14 cellular contexts compared by ENCODE assay signal in genomic region chr9:86705474-86705873, GRCh38.
"Had no signal": no experiment of that assay in that cellular context is flagged by ENCODE, and none has a peak within 500 bp of the region (broad histone marks: within the 10 kb centered on the region; RNA-seq: fewer than 3 reads in every experiment).

No MANE protein-coding gene starts in this region.

- H3K27ac Mint-ChIP-seq: activated CD8-positive, alpha-beta T cell treated with anti-CD3 and anti-CD28 coated beads for 36 hours; activated naive CD4-positive, alpha-beta T cell treated with anti-CD3 and anti-CD28 coated beads, Interleukin-2, amount 50 U/mL, for 72 hours; stimulated activated naive CD8-positive, alpha-beta T cell treated with anti-CD3 and anti-CD28 coated beads, Interleukin-15, Interleukin-2, amounts not matched to agents 100 ng/mL and 50 ng/mL, for 24 hours; type B pancreatic cell; WTC11 had no signal

- H3K36me3 Mint-ChIP-seq: activated naive CD4-positive, alpha-beta T cell treated with anti-CD3 and anti-CD28 coated beads, Interleukin-2, amount 50 U/mL, for 72 hours; brain; type B pancreatic cell; WTC11 had no signal

- H3K27me3 Mint-ChIP-seq: stimulated activated naive CD8-positive, alpha-beta T cell treated with anti-CD3 and anti-CD28 coated beads, Interleukin-15, Interleukin-2, amounts not matched to agents 100 ng/mL and 50 ng/mL, for 24 hours; type B pancreatic cell had no signal

- H3K4me3 ChIP-seq: dorsolateral prefrontal cortex, ovary, right lobe of liver had no signal

- H3K4me1 ChIP-seq: right lobe of liver had no signal

- DNase-seq: activated CD4-positive, alpha-beta T cell treated with anti-CD3 and anti-CD28 coated beads for 4 hours; activated CD8-positive, alpha-beta T cell treated with anti-CD3 and anti-CD28 coated beads for 36 hours; activated gamma-delta T cell; activated T-cell treated with anti-CD3 and anti-CD28 coated beads, Interleukin-2, amount 50 U/mL, for 4 hours; dorsolateral prefrontal cortex; head of caudate nucleus; ovary; right lobe of liver had no signal

- H3K4me3 Mint-ChIP-seq: activated CD8-positive, alpha-beta T cell treated with anti-CD3 and anti-CD28 coated beads for 36 hours; activated T-cell treated with anti-CD3 and anti-CD28 coated beads, Interleukin-2, amount 50 U/mL, for 4 hours; brain; stimulated activated naive CD8-positive, alpha-beta T cell treated with anti-CD3 and anti-CD28 coated beads, Interleukin-15, Interleukin-2, amounts not matched to agents 100 ng/mL and 50 ng/mL, for 24 hours; type B pancreatic cell; WTC11 had no signal

- ATAC-seq: activated CD8-positive, alpha-beta T cell treated with anti-CD3 and anti-CD28 coated beads for 36 hours; activated naive CD4-positive, alpha-beta T cell treated with anti-CD3 and anti-CD28 coated beads, Interleukin-2, amount 50 U/mL, for 72 hours; activated T-cell treated with anti-CD3 and anti-CD28 coated beads, Interleukin-2, amount 50 U/mL, for 4 hours; esophagus mucosa; right lobe of liver; WTC11 had no signal

- H3K27me3 ChIP-seq: ovary, right lobe of liver had no signal

- H3K9me3 ChIP-seq: ovary, right lobe of liver had no signal

- H3K27ac ChIP-seq: dorsolateral prefrontal cortex, ovary, right lobe of liver had no signal

- H3K36me3 ChIP-seq: ovary, right lobe of liver had no signal

- H3K9me3 Mint-ChIP-seq: activated CD8-positive, alpha-beta T cell treated with anti-CD3 and anti-CD28 coated beads for 36 hours; activated naive CD4-positive, alpha-beta T cell treated with anti-CD3 and anti-CD28 coated beads, Interleukin-2, amount 50 U/mL, for 72 hours; activated T-cell treated with anti-CD3 and anti-CD28 coated beads, Interleukin-2, amount 50 U/mL, for 4 hours; brain; stimulated activated naive CD8-positive, alpha-beta T cell treated with anti-CD3 and anti-CD28 coated beads, Interleukin-15, Interleukin-2, amounts not matched to agents 100 ng/mL and 50 ng/mL, for 24 hours; WTC11 had no signal
